ENCODE assay signal across 18 cellular contexts in the genomic region with DNA sequence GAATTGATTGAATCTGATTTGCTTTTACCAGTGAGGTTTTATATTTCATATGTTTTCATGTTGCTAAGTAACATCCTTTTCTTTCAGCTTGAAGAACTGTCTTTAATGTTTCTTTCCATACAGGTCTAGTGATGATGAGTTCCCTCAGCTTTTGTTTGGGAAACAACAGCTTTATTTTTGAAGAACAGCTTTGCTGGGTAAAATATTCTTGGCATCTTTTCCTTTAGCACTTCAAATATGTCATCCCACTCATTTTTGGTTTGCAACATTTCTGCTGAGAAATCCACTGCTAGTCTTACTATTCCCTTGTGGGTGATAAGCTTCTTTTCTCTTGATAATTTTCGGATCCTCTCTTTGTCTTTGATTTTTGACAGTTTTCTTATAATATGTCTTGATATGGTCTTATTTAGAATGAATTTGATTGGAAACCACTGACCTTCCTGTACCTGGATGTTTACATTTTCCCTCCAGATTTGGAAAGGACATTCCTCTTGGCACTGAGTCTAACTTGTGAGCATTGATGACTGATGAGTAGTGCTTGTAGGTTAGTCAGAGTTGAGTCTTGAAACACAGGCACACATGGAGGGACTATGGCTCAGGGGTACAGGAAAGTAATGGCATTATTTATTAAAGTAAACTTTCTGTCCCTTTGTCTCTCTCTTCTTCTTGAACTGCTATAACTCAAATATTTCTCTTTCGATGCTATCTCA.
DNase-seq lines count a peak whose midpoint lies in the region; ATAC-seq and TF ChIP-seq lines count a peak whose summit lies in the region.
"Had no signal": no experiment of that assay in that cellular context is flagged by ENCODE, and none has a peak within 500 bp of the region (broad histone marks: within the 10 kb centered on the region; RNA-seq: fewer than 3 reads in every experiment).

No MANE protein-coding gene starts in this region.

- no peak overlapping the region for H3K27ac Mint-ChIP-seq in MCF 10A (ENCODE audit: low read depth, unreplicated experiment)
- H3K27ac Mint-ChIP-seq: CD8-positive, alpha-beta T cell had no signal

- H3K27me3 ChIP-seq in breast epithelium, result no peaks in the 10 kb centered on the region
- no peaks in the 10 kb centered on the region for H3K27me3 ChIP-seq in PC-3 (ENCODE audit: low read length)
- H3K27me3 ChIP-seq: BLaER1 had no signal

- H3K27ac ChIP-seq in breast epithelium (no peak overlapping the region), PC-3 (ENCODE audit: low read length) (no peak overlapping the region)
- H3K27ac ChIP-seq: BLaER1 had no signal

- ATAC-seq in PC-3, result no peak
- no peak for ATAC-seq in GM19023 (IDR thresholded peaks at IDR 0.05; ENCODE audit: unreplicated experiment)
- ATAC-seq: CD8-positive, alpha-beta T cell had no signal

- TF ChIP-seq CTCF in MCF 10A (IDR thresholded peaks at IDR 0.05; ENCODE audit: unreplicated experiment), result no peak
- no peak for TF ChIP-seq CTCF in breast epithelium (IDR thresholded peaks at IDR 0.05)
- TF ChIP-seq CTCF in PC-3 (conservative IDR thresholded peaks at IDR 0.05; ENCODE audit: low read depth, low read length), result no peak
- no peak for TF ChIP-seq CTCF in fibroblast of the aortic adventitia (IDR thresholded peaks at IDR 0.05; ENCODE audit: insufficient read depth, low read length)

- no peaks in the 10 kb centered on the region for H3K9me2 ChIP-seq in PC-3 (replicated peaks; ENCODE audit: low read length)

- no peaks in the 10 kb centered on the region for H3F3A ChIP-seq in PC-3 (ENCODE audit: low read length, unreplicated experiment)

- H2AFZ ChIP-seq in PC-3 (ENCODE audit: low read length), result no peak overlapping the region

- no peak overlapping the region for H3K4me3 ChIP-seq in breast epithelium
- no peak overlapping the region for H3K4me3 ChIP-seq in PC-3 (ENCODE audit: low read length)
- H3K4me3 ChIP-seq in fibroblast of the aortic adventitia (ENCODE audit: low read depth, low read length), result no peak overlapping the region
- H3K4me3 ChIP-seq: BLaER1, GM12878 had no signal

- no peak overlapping the region for H3K4me3 Mint-ChIP-seq in MCF 10A (ENCODE audit: unreplicated experiment)
- H3K4me3 Mint-ChIP-seq: CD8-positive, alpha-beta T cell had no signal

- no peaks in the 10 kb centered on the region for H3K79me2 ChIP-seq in PC-3 (ENCODE audit: low read length)

- intact Hi-C loops in MCF 10A (cut with micrococcal nuclease) (no loop called here), breast epithelium (cut with DNase I; ENCODE audit: low total_unique reads) (loop anchor here (5.0 kb wide), 1 partner anchor 837 kb away; no protein-coding TSS in a partner anchor), PC-3 (cut with micrococcal nuclease) (no loop called here)

- H3K4me1 ChIP-seq in breast epithelium (no peaks in the 10 kb centered on the region), PC-3 (ENCODE audit: insufficient read depth, low read length) (no peaks in the 10 kb centered on the region)
- H3K4me1 ChIP-seq: BLaER1 had no signal

- DNase-seq in MCF 10A (ENCODE audit: unreplicated experiment) (peak; percentile 25), breast epithelium (ENCODE audit: low spot score in 2 of 2) (no peak), PC-3 (peak; percentile 36), fibroblast of the aortic adventitia (ENCODE audit: low read depth) (peak; percentile 33), iPS-NIHi7 (ENCODE audit: extremely low spot score) (no peak), NCI-H2081 (lab: John Stamatoyannopoulos, UW) (no peak)
- no peak for DNase-seq in stimulated activated CD4-positive, alpha-beta T cell treated with anti-CD3 and anti-CD28 coated beads, Interleukin-2, amount 100 ng/mL, for 24 hours
- DNase-seq: CD8-positive, alpha-beta T cell; DMS79 treated with DMSO at 0.1 percent for 48 hours; GDM1; Kasumi-1; NCI-H1417; NCI-H1930; NCI-H510A treated with DMSO at 0.1 percent for 48 hours; SIG-M5 had no signal

- POLR2A ChIA-PET in MCF 10A (lab: Yijun Ruan, JAX) (no interaction called here), PC-3 (lab: Charles Lee; ENCODE audit: unreplicated experiment) (no interaction called here)

- CTCF ChIA-PET in MCF 10A (lab: Yijun Ruan, JAX), result no interaction called here
- CTCF ChIA-PET in PC-3 (lab: Charles Lee), result no interaction called here

- no peaks in the 10 kb centered on the region for H3K36me3 ChIP-seq in breast epithelium
- no peaks in the 10 kb centered on the region for H3K36me3 ChIP-seq in PC-3 (ENCODE audit: low read depth, low read length)
- H3K36me3 ChIP-seq: BLaER1 had no signal

- H3K4me2 ChIP-seq in PC-3 (ENCODE audit: low read length), result no peak overlapping the region
- H3K4me2 ChIP-seq: BLaER1 had no signal

- BruUV-seq in MCF 10A (replicated peaks; lab: Mats Ljungman, UMichigan), result no TSS peak
- no TSS peak for BruUV-seq in PC-3 (replicated peaks; lab: Mats Ljungman, UMichigan)

- peaks cover 26% of the 10 kb centered on the region for H3K4me1 Mint-ChIP-seq in MCF 10A (ENCODE audit: insufficient read depth, unreplicated experiment)

- TF ChIP-seq POLR2A in breast epithelium (IDR thresholded peaks at IDR 0.05), result no peak

- H3K9ac ChIP-seq in PC-3 (ENCODE audit: low read length), result no peak overlapping the region
- H3K9ac ChIP-seq: BLaER1 had no signal

- H4K20me1 ChIP-seq in PC-3 (ENCODE audit: low read length), result no peaks in the 10 kb centered on the region
- H4K20me1 ChIP-seq: BLaER1 had no signal

- peaks cover 13% of the 10 kb centered on the region for H3K9me3 Mint-ChIP-seq in MCF 10A (ENCODE audit: unreplicated experiment)

- H3K9me3 ChIP-seq in breast epithelium (peaks cover 0 to 9% of the 10 kb centered on the region in 2 donors), PC-3 (ENCODE audit: low read length) (no peaks in the 10 kb centered on the region)
- H3K9me3 ChIP-seq: BLaER1 had no signal

- H3K27me3 Mint-ChIP-seq in MCF 10A (ENCODE audit: insufficient read depth, unreplicated experiment), result no peaks in the 10 kb centered on the region

- H3K36me3 Mint-ChIP-seq in MCF 10A (ENCODE audit: insufficient read depth, unreplicated experiment), result no peaks in the 10 kb centered on the region
- H3K36me3 Mint-ChIP-seq: CD8-positive, alpha-beta T cell had no signal

Comparison
In these comparisons a context has a peak if more than half of its experiments do, and no peak if none do; other contexts are left out.
1. DNase-seq: peak in MCF 10A (single experiment), PC-3 (single experiment) and fibroblast of the aortic adventitia (single experiment); none in breast epithelium (0 of 2), iPS-NIHi7 (single experiment), NCI-H2081 (0 of 2) and stimulated activated CD4-positive, alpha-beta T cell treated with anti-CD3 and anti-CD28 coated beads, Interleukin-2, amount 100 ng/mL, for 24 hours (0 of 2).